Comparison of ENCODE assay signal across 25 cellular contexts in the genomic region with DNA sequence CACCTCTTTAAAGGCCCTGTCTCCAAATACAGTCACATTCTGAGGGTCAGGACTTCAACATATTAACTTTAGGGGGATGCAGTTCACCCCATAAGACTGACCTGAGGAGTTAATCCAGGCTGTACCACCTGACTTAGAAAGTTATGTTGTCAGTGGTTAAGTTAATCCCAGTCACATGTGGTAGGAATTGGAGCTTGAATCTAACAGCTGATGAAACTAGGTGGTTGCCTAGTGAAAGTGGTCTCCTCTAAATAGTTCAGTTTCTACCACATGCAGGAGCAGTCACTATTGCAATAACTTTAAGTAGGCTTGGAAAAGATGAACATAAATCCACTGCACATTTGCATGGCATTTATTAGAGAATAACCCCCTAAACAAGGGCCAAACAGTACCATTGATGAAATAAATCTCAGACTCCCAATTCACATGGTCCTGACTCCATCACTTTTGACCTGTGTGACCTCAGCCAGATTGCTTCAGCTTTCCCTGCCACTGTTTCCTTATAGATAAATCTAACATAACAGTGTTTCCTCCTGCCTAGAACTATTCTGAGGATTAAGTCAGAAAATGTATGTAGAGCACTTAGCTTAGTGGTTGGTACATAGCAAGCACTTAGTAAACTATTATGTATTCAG. TPM values are rescaled to one million over a fixed set of nuclear protein-coding genes. Genes with fewer than 3 reads are reported as not detected.
DNase-seq lines count a peak whose midpoint lies in the region; FAIRE-seq and TF ChIP-seq lines count a peak whose summit lies in the region.
"Had no signal": no experiment of that assay in that cellular context is flagged by ENCODE, and none has a peak within 500 bp of the region (broad histone marks: within the 10 kb centered on the region; RNA-seq: fewer than 3 reads in every experiment).

No MANE protein-coding gene starts in this region.

- H3K79me1 ChIP-seq in mesenchymal stem cell (replicated peaks; ENCODE audit: low read length, poor library complexity, severe bottlenecking) = no peaks in the 10 kb centered on the region

- in situ Hi-C loops in SK-MEL-5 (cut with HindIII; ENCODE audit: low pct_unique_long_range_greater_than_20kb, low sequenced_read_pairs) = no loop called here

- no peak overlapping the region for H3K4me3 Mint-ChIP-seq in chondrocyte (ENCODE audit: unreplicated experiment)
- no peak overlapping the region for H3K4me3 Mint-ChIP-seq in T-helper 2 cell treated with Interferon-gamma antibody and Interleukin-4, amounts not matched to agents 5 μg/mL and 100 μg/mL, for 36 hours
- H3K4me3 Mint-ChIP-seq: CD4-positive, CD25-positive, alpha-beta regulatory T cell had no signal

- no peak overlapping the region for H3K14ac ChIP-seq in mesenchymal stem cell (ENCODE audit: low read length in 2 of 2)

- no TSS peak for BruUV-seq in endothelial cell of umbilical vein (replicated peaks; lab: Mats Ljungman, UMichigan)

- H3K4ac ChIP-seq in mesenchymal stem cell (ENCODE audit: low read depth in 1 of 2, low read length in 2 of 2) = no peak overlapping the region

- H2AK5ac ChIP-seq in mesenchymal stem cell (ENCODE audit: low read length, severe bottlenecking) = no peak overlapping the region

- no peaks in the 10 kb centered on the region for H3K4me1 ChIP-seq in endothelial cell of umbilical vein (ENCODE audit: control insufficient read depth, extremely low read depth, insufficient read depth, low read length)
- H3K4me1 ChIP-seq in mesenchymal stem cell (ENCODE audit: control insufficient read depth, insufficient read depth, low read depth, low read length) = no peaks in the 10 kb centered on the region
- H3K4me1 ChIP-seq: BE2C had no signal

- H2BK5ac ChIP-seq in mesenchymal stem cell (ENCODE audit: low read depth, low read length, poor library complexity, severe bottlenecking) = no peak overlapping the region

- H3K79me2 ChIP-seq in endothelial cell of umbilical vein (ENCODE audit: control insufficient read depth, insufficient read depth, low read length) = no peaks in the 10 kb centered on the region

- no peak overlapping the region for H2BK15ac ChIP-seq in mesenchymal stem cell (ENCODE audit: low read depth, poor library complexity, severe bottlenecking)

- peaks cover 2% of the 10 kb centered on the region for H3K36me3 Mint-ChIP-seq in chondrocyte (ENCODE audit: low read depth)
- H3K36me3 Mint-ChIP-seq in T-helper 2 cell treated with Interferon-gamma antibody and Interleukin-4, amounts not matched to agents 5 μg/mL and 100 μg/mL, for 36 hours (ENCODE audit: low read depth) = no peaks in the 10 kb centered on the region
- H3K36me3 Mint-ChIP-seq: CD4-positive, CD25-positive, alpha-beta regulatory T cell had no signal

- no peak overlapping the region for H2BK12ac ChIP-seq in mesenchymal stem cell (ENCODE audit: low read length in 2 of 2)

- H3K4me2 ChIP-seq in endothelial cell of umbilical vein (ENCODE audit: insufficient read depth, low read length) (no peak overlapping the region), mesenchymal stem cell (ENCODE audit: low read length, poor library complexity, severe bottlenecking) (no peak overlapping the region)
- H3K4me2 ChIP-seq: A549, PC-9 had no signal

- H3K9me1 ChIP-seq in endothelial cell of umbilical vein (replicated peaks; ENCODE audit: control insufficient read depth, extremely low read depth, insufficient read depth, low read length) = no peaks in the 10 kb centered on the region

- intact Hi-C loops in endothelial cell of umbilical vein (cut with micrococcal nuclease) = no loop called here

- DNase-seq in HTR-8/SVneo (ENCODE audit: insufficient read length, low spot score) (no peak), SK-MEL-5 (ENCODE audit: low read depth, low spot score) (peak; percentile 6), endothelial cell of umbilical vein (ENCODE audit: low read depth, low spot score) (peak; percentile 55), mesenchymal stem cell (peak; percentile 20), T-helper 9 cell (no peak), chondrocyte (ENCODE audit: low spot score) (no peak)
- DNase-seq in stimulated activated CD4-positive, alpha-beta T cell treated with anti-CD3 and anti-CD28 coated beads, Interleukin-2, amount 100 ng/mL, for 48 hours = no peak
- DNase-seq in T-helper 2 cell treated with Interferon-gamma antibody and Interleukin-4, amounts not matched to agents 5 μg/mL and 100 μg/mL, for 36 hours (ENCODE audit: low spot score) = no peak
- DNase-seq: BE2C; CD4-positive, CD25-positive, alpha-beta regulatory T cell; GOT3; Kasumi-1; MG63; NCI-H1048; NCI-H1417 treated with DMSO at 0.1 percent for 48 hours; NCI-H187; NCI-H446 treated with DMSO at 0.1 percent for 48 hours; NCI-H526 treated with DMSO at 0.1 percent for 48 hours; PC-9; RPMI8226; SHP77 had no signal

- H4K20me1 ChIP-seq in endothelial cell of umbilical vein (replicated peaks; ENCODE audit: control insufficient read depth, extremely low read depth, insufficient read depth, low read length) = no peaks in the 10 kb centered on the region

- no peak overlapping the region for H4K91ac ChIP-seq in mesenchymal stem cell (ENCODE audit: low read length)

- TF ChIP-seq CTCF in endothelial cell of umbilical vein (IDR thresholded peaks at IDR 0.05; ENCODE audit: extremely low read depth in 1 of 2, insufficient read depth in 1 of 2, low read depth in 1 of 2, low read length in 2 of 2) (no peak), chondrocyte (IDR thresholded peaks at IDR 0.05) (no peak)

- H3K9ac ChIP-seq in endothelial cell of umbilical vein (replicated peaks; ENCODE audit: extremely low read depth, insufficient read depth, low read length) (no peak overlapping the region), mesenchymal stem cell (ENCODE audit: low read length) (no peak overlapping the region)

- CTCF ChIA-PET in endothelial cell of umbilical vein (lab: Charles Lee) = no interaction called here

- H3K27ac ChIP-seq in endothelial cell of umbilical vein (ENCODE audit: insufficient read depth, low read depth, low read length) (no peak overlapping the region), mesenchymal stem cell (ENCODE audit: low read length, poor library complexity, severe bottlenecking) (no peak overlapping the region)
- H3K27ac ChIP-seq: A549, PC-9 had no signal

- FAIRE-seq in HTR-8/SVneo (lab: Jason Lieb, UNC) = peak; percentile 60
- no peak for FAIRE-seq in endothelial cell of umbilical vein (lab: Jason Lieb, UNC)
- FAIRE-seq: A549, G401.6, GM12892, GM18507 had no signal

- no peak overlapping the region for H3K23ac ChIP-seq in mesenchymal stem cell (ENCODE audit: low read length in 2 of 2)

- no peak overlapping the region for H3K18ac ChIP-seq in mesenchymal stem cell (ENCODE audit: low read depth in 1 of 2, low read length in 2 of 2)

- no peak overlapping the region for H2AFZ ChIP-seq in endothelial cell of umbilical vein (ENCODE audit: low read depth, low read length)
- H2AFZ ChIP-seq in mesenchymal stem cell (ENCODE audit: low read depth, low read length) = no peak overlapping the region
- H2AFZ ChIP-seq: PC-9 had no signal

- H3K36me3 ChIP-seq in endothelial cell of umbilical vein (ENCODE audit: control insufficient read depth in 2 of 2, extremely low read depth in 1 of 2, insufficient read depth in 2 of 2, low read length in 2 of 2) (no peaks in the 10 kb centered on the region), mesenchymal stem cell (ENCODE audit: control insufficient read depth in 1 of 2, insufficient read depth in 2 of 2, low read depth in 1 of 2, low read length in 2 of 2) (no peaks in the 10 kb centered on the region)
- H3K36me3 ChIP-seq: BE2C had no signal

- TF ChIP-seq POLR2A in endothelial cell of umbilical vein (IDR thresholded peaks at IDR 0.05; ENCODE audit: low read depth, low read length) = no peak

- H3K27me3 Mint-ChIP-seq in chondrocyte (ENCODE audit: low read depth) = no peaks in the 10 kb centered on the region
- peaks cover 19% of the 10 kb centered on the region for H3K27me3 Mint-ChIP-seq in T-helper 2 cell treated with Interferon-gamma antibody and Interleukin-4, amounts not matched to agents 5 μg/mL and 100 μg/mL, for 36 hours (ENCODE audit: low read depth)

- no peaks in the 10 kb centered on the region for H3K9me3 Mint-ChIP-seq in chondrocyte (ENCODE audit: low read depth)
- H3K9me3 Mint-ChIP-seq in T-helper 2 cell treated with Interferon-gamma antibody and Interleukin-4, amounts not matched to agents 5 μg/mL and 100 μg/mL, for 36 hours = no peaks in the 10 kb centered on the region

- no peak overlapping the region for H3K4me3 ChIP-seq in endothelial cell of umbilical vein (replicated peaks in 1 of 3; ENCODE audit: insufficient read depth in 1 of 3, low read depth in 1 of 3, low read length in 3 of 3)
- H3K4me3 ChIP-seq in mesenchymal stem cell (ENCODE audit: insufficient read depth in 1 of 2, low read depth in 1 of 2, low read length in 2 of 2) = no peak overlapping the region
- H3K4me3 ChIP-seq: A549, MG63, PC-9 had no signal

- peaks cover 8% of the 10 kb centered on the region for H3K4me1 Mint-ChIP-seq in chondrocyte (ENCODE audit: low read depth)
- H3K4me1 Mint-ChIP-seq in T-helper 2 cell treated with Interferon-gamma antibody and Interleukin-4, amounts not matched to agents 5 μg/mL and 100 μg/mL, for 36 hours (ENCODE audit: low read depth) = peaks cover 3% of the 10 kb centered on the region
- H3K4me1 Mint-ChIP-seq: CD4-positive, CD25-positive, alpha-beta regulatory T cell had no signal

- dilution Hi-C loops in endothelial cell of umbilical vein (cut with MboI; ENCODE audit: extremely low pct_ligation_motif_present, low sequenced_read_pairs) = no loop called here

- H3K9me3 ChIP-seq in endothelial cell of umbilical vein (replicated peaks; ENCODE audit: control insufficient read depth, insufficient read depth, low read length) = no peaks in the 10 kb centered on the region
- H3K9me3 ChIP-seq in mesenchymal stem cell (ENCODE audit: control insufficient read depth, low read length) = no peaks in the 10 kb centered on the region
- H3K9me3 ChIP-seq: A549, BE2C, MG63 had no signal

- H3K27me3 ChIP-seq in endothelial cell of umbilical vein (ENCODE audit: control insufficient read depth in 2 of 2, insufficient read depth in 2 of 2, low read length in 2 of 2) = no peaks in the 10 kb centered on the region
- no peaks in the 10 kb centered on the region for H3K27me3 ChIP-seq in mesenchymal stem cell (ENCODE audit: control insufficient read depth in 1 of 2, insufficient read depth in 1 of 2, low read length in 2 of 2)
- H3K27me3 ChIP-seq: BE2C, MG63 had no signal

- H2BK120ac ChIP-seq in mesenchymal stem cell (ENCODE audit: low read depth, low read length) = no peak overlapping the region

- no peak overlapping the region for H3K27ac Mint-ChIP-seq in chondrocyte (ENCODE audit: unreplicated experiment)
- H3K27ac Mint-ChIP-seq in T-helper 2 cell treated with Interferon-gamma antibody and Interleukin-4, amounts not matched to agents 5 μg/mL and 100 μg/mL, for 36 hours = no peak overlapping the region
- H3K27ac Mint-ChIP-seq: CD4-positive, CD25-positive, alpha-beta regulatory T cell had no signal

- no peak overlapping the region for H4K8ac ChIP-seq in mesenchymal stem cell (ENCODE audit: low read length)

- POLR2A ChIA-PET in endothelial cell of umbilical vein (lab: Charles Lee) = no interaction called here

RNA-seq across cellular contexts. Expression of a gene that starts 20.1 kb away (rescaled TPM):
- total RNA-seq in SK-MEL-5 (2014; rRNA removed; shearing (Covaris generic)) = 1.8 and 2.2 TPM in 2 replicates
- polyA plus RNA-seq in SK-MEL-5 (2015; cell fraction: cytosol; rRNA removed) = 1.8 and 1.9 TPM in 2 replicates
- polyA plus RNA-seq in SK-MEL-5 (2015; cell fraction: nucleus; rRNA removed) = 4.2 and 5.6 TPM in 2 replicates
- 4.6 and 6.9 TPM in 2 replicates for total RNA-seq in endothelial cell of umbilical vein
- 0.46 and 0.75 TPM in 2 replicates for polyA plus RNA-seq in endothelial cell of umbilical vein
- polyA plus RNA-seq in endothelial cell of umbilical vein (2011; cell fraction: cytosol; rRNA removed) = 0.75 and 0.93 TPM in 2 replicates
- polyA plus RNA-seq in endothelial cell of umbilical vein (2011; cell fraction: nucleus; rRNA removed) = 1.5 and 2.0 TPM in 2 replicates
- polyA plus RNA-seq in endothelial cell of umbilical vein (2012) = 3.7 and 7.6 TPM in 2 replicates
- polyA minus RNA-seq in endothelial cell of umbilical vein = 2.8 and 3.5 TPM in 2 replicates
- polyA minus RNA-seq in endothelial cell of umbilical vein (2011; cell fraction: cytosol; rRNA and poly(A)+ RNA removed) = not detected
- 5.3 and 7.8 TPM in 2 replicates for polyA minus RNA-seq in endothelial cell of umbilical vein (2011; cell fraction: nucleus; rRNA and poly(A)+ RNA removed)
- polyA plus RNA-seq in mesenchymal stem cell (2013, experiment 1 of 2) = 1.8 TPM
- 1.9 TPM for polyA plus RNA-seq in mesenchymal stem cell (2013, experiment 2 of 2)
- total RNA-seq in chondrocyte = 9.2 to 23.9 TPM (median 9.4 TPM) in 3 replicates
- total RNA-seq: CD4-positive, CD25-positive, alpha-beta regulatory T cell had no signal
- polyA plus RNA-seq: CD4-positive, CD25-positive, alpha-beta regulatory T cell had no signal

Comparison
In these comparisons a context has a peak if more than half of its experiments do, and no peak if none do; other contexts are left out.
1. DNase-seq: peak in SK-MEL-5 (single experiment), endothelial cell of umbilical vein (single experiment) and mesenchymal stem cell (single experiment); none in HTR-8/SVneo (single experiment), stimulated activated CD4-positive, alpha-beta T cell treated with anti-CD3 and anti-CD28 coated beads, Interleukin-2, amount 100 ng/mL, for 48 hours (0 of 2), T-helper 9 cell (single experiment), chondrocyte (single experiment) and T-helper 2 cell treated with Interferon-gamma antibody and Interleukin-4, amounts not matched to agents 5 μg/mL and 100 μg/mL, for 36 hours (single experiment).